ENCODE assay signal across 18 cellular contexts in genomic region chr12:98259667-98260066, GRCh38.
DNase-seq lines count a peak whose midpoint lies in the region; ATAC-seq and TF ChIP-seq lines count a peak whose summit lies in the region.
"Had no signal": no experiment of that assay in that cellular context is flagged by ENCODE, and none has a peak within 500 bp of the region (broad histone marks: within the 10 kb centered on the region; RNA-seq: fewer than 3 reads in every experiment).

No MANE protein-coding gene starts in this region.

- no peak overlapping the region for H2AK5ac ChIP-seq in neuronal stem cell (ENCODE audit: low read depth, low read length)

- no peak overlapping the region for H3K4ac ChIP-seq in neuronal stem cell (ENCODE audit: low read length)

- no peaks in the 10 kb centered on the region for H3K36me3 Mint-ChIP-seq in effector memory CD8-positive, alpha-beta T cell (ENCODE audit: insufficient read depth)

- H3K4me3 ChIP-seq in astrocyte of the spinal cord (ENCODE audit: low read depth, low read length), result no peak overlapping the region
- H3K4me3 ChIP-seq in ovary, result no peak overlapping the region
- H3K4me3 ChIP-seq in neuronal stem cell (ENCODE audit: low read length in 2 of 2), result no peak overlapping the region
- H3K4me3 ChIP-seq: GM23248 had no signal

- no peak for ATAC-seq in effector memory CD8-positive, alpha-beta T cell (replicated peaks)
- ATAC-seq: Right ventricle myocardium inferior had no signal

- H4K8ac ChIP-seq in neuronal stem cell (ENCODE audit: low read depth, low read length), result no peak overlapping the region

- no peaks in the 10 kb centered on the region for H3K36me3 ChIP-seq in ovary
- no peaks in the 10 kb centered on the region for H3K36me3 ChIP-seq in neuronal stem cell (replicated peaks in 1 of 2; ENCODE audit: control insufficient read depth in 2 of 2, insufficient read depth in 2 of 2, low read length in 2 of 2)

- WGBS in ovary, 3 donors, result 11 to 13% (median 13%) methylated on average over 4 of the region's 4 CpGs
- WGBS in neuronal stem cell (ENCODE audit: extremely low coverage in 2 of 2, insufficient read length in 2 of 2, insufficient replicate concordance in 1 of 2), 2 donors, result no CpG with 5 or more reads among the region's 4 CpGs

- intact Hi-C loops in ovary (cut with DNase I), result no loop called here

- no peak overlapping the region for H4K91ac ChIP-seq in neuronal stem cell (ENCODE audit: low read depth, low read length, poor library complexity)

- no peaks in the 10 kb centered on the region for H3K79me1 ChIP-seq in neuronal stem cell (ENCODE audit: low read depth, low read length)

- H3K14ac ChIP-seq in neuronal stem cell (ENCODE audit: low read length), result no peak overlapping the region

- H3K9me3 ChIP-seq in ovary (no peaks in the 10 kb centered on the region), neuronal stem cell (replicated peaks in 1 of 2; ENCODE audit: control insufficient read depth in 2 of 2, insufficient read depth in 1 of 2, low read depth in 1 of 2, low read length in 2 of 2) (no peaks in the 10 kb centered on the region)

- no peak for TF ChIP-seq EP300 in ovary (IDR thresholded peaks at IDR 0.05)

- H3K9ac ChIP-seq in neuronal stem cell (ENCODE audit: low read depth, low read length, poor library complexity), result no peak overlapping the region
- H3K9ac ChIP-seq: GM23248 had no signal

- H3K4me1 ChIP-seq in ovary (ENCODE audit: insufficient read depth) (no peaks in the 10 kb centered on the region), neuronal stem cell (ENCODE audit: control insufficient read depth in 2 of 2, insufficient read depth in 1 of 2, low read depth in 1 of 2, low read length in 2 of 2) (peaks cover 0 to 8% of the 10 kb centered on the region in 2 donors)

- H3K4me3 Mint-ChIP-seq in effector memory CD8-positive, alpha-beta T cell, result no peak overlapping the region

- no peak overlapping the region for H2BK120ac ChIP-seq in neuronal stem cell (ENCODE audit: low read depth, low read length)

- DNase-seq in SKM-1 treated with dmso at 0.1 percent for 144 hours (lab: John Stamatoyannopoulos, UW; ENCODE audit: unreplicated experiment) (peak; percentile 4), SKM-1 (lab: John Stamatoyannopoulos, UW; ENCODE audit: unreplicated experiment) (no peak), NOMO-1 treated with dmso at 0.1 percent for 144 hours (lab: John Stamatoyannopoulos, UW; ENCODE audit: unreplicated experiment) (peak; percentile 9), astrocyte of the spinal cord (ENCODE audit: low read depth, low spot score) (peak; percentile 10), ovary (no peak), activated T-cell treated with anti-CD3 and anti-CD28 coated beads for 4 hours (no peak), neuronal stem cell (ENCODE audit: low spot score) (no peak)
- no peak for DNase-seq in effector memory CD8-positive, alpha-beta T cell
- DNase-seq: C1 segment of cervical spinal cord, GM23248, KG1, NCI-H1105 treated with DMSO at 0.1 percent for 48 hours, NCI-H187 treated with DMSO at 0.1 percent for 48 hours, NCI-H2171, NCI-H446 treated with DMSO at 0.1 percent for 48 hours, T-helper 2 cell had no signal

- no peak overlapping the region for H3K23ac ChIP-seq in neuronal stem cell (ENCODE audit: low read depth, low read length, poor library complexity)

- in situ Hi-C loops in astrocyte of the spinal cord (cut with HindIII; ENCODE audit: low sequenced_read_pairs), result no loop called here

- no peak overlapping the region for H3K18ac ChIP-seq in neuronal stem cell (ENCODE audit: low read length)

- TF ChIP-seq POLR2A in ovary (IDR thresholded peaks at IDR 0.05), result no peak

- no peak overlapping the region for H3K4me2 ChIP-seq in neuronal stem cell (ENCODE audit: insufficient read depth, low read length, poor library complexity, severe bottlenecking)

- TF ChIP-seq CTCF in astrocyte of the spinal cord (IDR thresholded peaks at IDR 0.05; ENCODE audit: low read depth, low read length) (no peak), ovary (IDR thresholded peaks at IDR 0.05) (no peak)

- H3K27ac ChIP-seq in ovary (no peak overlapping the region), neuronal stem cell (replicated peaks; ENCODE audit: low read length) (no peak overlapping the region)
- H3K27ac ChIP-seq: 22Rv1, GM23248 had no signal

- H3K27ac Mint-ChIP-seq in effector memory CD8-positive, alpha-beta T cell, result no peak overlapping the region

- no peak overlapping the region for H2BK15ac ChIP-seq in neuronal stem cell (ENCODE audit: low read length)

- H3K9me3 Mint-ChIP-seq in effector memory CD8-positive, alpha-beta T cell, result no peaks in the 10 kb centered on the region

- no peaks in the 10 kb centered on the region for H3K27me3 ChIP-seq in ovary
- no peaks in the 10 kb centered on the region for H3K27me3 ChIP-seq in neuronal stem cell (ENCODE audit: control insufficient read depth in 3 of 3, insufficient read depth in 3 of 3, low read depth in 1 of 3, low read length in 3 of 3)

- H2BK12ac ChIP-seq in neuronal stem cell (ENCODE audit: low read length), result no peak overlapping the region

- no peaks in the 10 kb centered on the region for H3K4me1 Mint-ChIP-seq in effector memory CD8-positive, alpha-beta T cell (ENCODE audit: low read depth in 2 of 2)

- peaks cover 16 to 21% of the 10 kb centered on the region in 2 donors for H3K27me3 Mint-ChIP-seq in effector memory CD8-positive, alpha-beta T cell

- H2BK5ac ChIP-seq in neuronal stem cell (ENCODE audit: low read length), result no peak overlapping the region

- no peak overlapping the region for H2AFZ ChIP-seq in neuronal stem cell (ENCODE audit: low read length)
- H2AFZ ChIP-seq: GM23248 had no signal

Comparison
In these comparisons a context has a peak if more than half of its experiments do, and no peak if none do; other contexts are left out.
1. DNase-seq: peak in SKM-1 treated with dmso at 0.1 percent for 144 hours (single experiment), NOMO-1 treated with dmso at 0.1 percent for 144 hours (single experiment) and astrocyte of the spinal cord (single experiment); none in SKM-1 (single experiment), ovary (0 of 5), activated T-cell treated with anti-CD3 and anti-CD28 coated beads for 4 hours (single experiment), effector memory CD8-positive, alpha-beta T cell (0 of 3) and neuronal stem cell (single experiment).